Comparison of ENCODE assay signal across 8 cellular contexts in the genomic region with DNA sequence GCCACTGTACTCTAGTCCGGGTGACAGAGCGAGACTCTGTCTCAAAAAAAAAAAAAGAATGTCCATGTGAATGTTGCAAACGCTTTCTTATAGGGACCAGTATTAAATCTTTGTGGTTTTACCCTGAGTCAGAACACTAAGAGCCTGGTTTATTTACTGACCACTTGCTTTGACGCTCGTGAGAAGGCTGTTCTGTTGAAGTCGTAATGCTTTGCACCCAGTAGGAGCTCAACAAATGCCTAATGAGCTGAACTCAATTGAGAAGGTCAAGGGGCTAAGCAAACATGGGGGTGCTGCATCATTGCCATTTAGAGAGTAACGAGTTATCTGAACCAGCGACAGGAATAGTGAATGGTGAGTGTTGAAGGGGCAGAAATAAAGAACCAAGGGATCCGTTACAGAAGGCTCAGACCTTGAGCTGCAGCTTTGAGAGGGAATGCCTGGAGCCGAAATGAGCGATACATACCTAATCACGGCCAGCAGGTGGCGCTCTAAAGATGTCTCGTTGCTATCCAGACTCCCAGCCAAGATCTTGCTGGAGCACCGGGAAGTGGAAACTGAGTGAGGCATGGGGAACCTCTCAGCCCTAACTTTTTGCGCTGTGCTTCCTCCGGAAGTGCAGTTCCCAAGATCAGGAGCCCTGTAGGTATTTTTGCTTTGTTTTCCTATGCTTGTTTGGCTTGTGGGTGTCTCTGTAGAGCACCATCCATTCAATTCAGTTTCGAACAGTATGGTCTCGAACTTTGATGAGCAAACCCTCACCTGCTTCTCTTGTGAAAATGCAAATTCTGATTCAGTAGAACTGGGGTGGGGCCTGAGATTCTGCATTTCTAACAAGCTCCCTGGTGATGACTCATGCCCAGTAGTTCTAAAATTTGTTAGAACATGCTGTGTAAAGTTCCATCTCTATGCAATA. TPM values are rescaled to one million over a fixed set of nuclear protein-coding genes. Genes with fewer than 3 reads are reported as not detected.
DNase-seq lines count a peak whose midpoint lies in the region; ATAC-seq and TF ChIP-seq lines count a peak whose summit lies in the region.

No MANE protein-coding gene starts in this region.

- no peak overlapping the region for H2AK5ac ChIP-seq in neuronal stem cell (ENCODE audit: low read depth, low read length)

- no peak overlapping the region for H2BK120ac ChIP-seq in neuronal stem cell (ENCODE audit: low read depth, low read length)

- peaks cover 10% of the 10 kb centered on the region for H3K4me1 ChIP-seq in Loucy (ENCODE audit: insufficient read depth, low read length, poor library complexity, severe bottlenecking)
- H3K4me1 ChIP-seq in neuronal stem cell (ENCODE audit: control insufficient read depth in 2 of 2, insufficient read depth in 1 of 2, low read depth in 1 of 2, low read length in 2 of 2): peaks cover 2 to 7% of the 10 kb centered on the region in 2 donors
- H3K4me1 ChIP-seq in stomach: peaks cover 0 to 19% (median 4%) of the 10 kb centered on the region in 4 donors

- peak overlapping the region; percentile 26 for H3K4me3 Mint-ChIP-seq in activated T-helper 17 cell treated with anti-CD3 and anti-CD28 coated beads, Interleukin-2, amount 50 U/mL, for 72 hours

- no peak overlapping the region for H4K8ac ChIP-seq in neuronal stem cell (ENCODE audit: low read depth, low read length)

- H3K27me3 Mint-ChIP-seq in activated T-helper 17 cell treated with anti-CD3 and anti-CD28 coated beads, Interleukin-2, amount 50 U/mL, for 72 hours: peaks cover 3% of the 10 kb centered on the region

- TF ChIP-seq EP300 in stomach (IDR thresholded peaks at IDR 0.05): no peak

- H3K79me2 ChIP-seq in Loucy (ENCODE audit: insufficient read depth, low read length): no peaks in the 10 kb centered on the region

- no peak overlapping the region for H2BK5ac ChIP-seq in neuronal stem cell (ENCODE audit: low read length)

- H3K4me2 ChIP-seq in Loucy (ENCODE audit: low read depth, low read length, poor library complexity, severe bottlenecking) (peak overlapping the region; percentile 6), neuronal stem cell (ENCODE audit: insufficient read depth, low read length, poor library complexity, severe bottlenecking) (no peak overlapping the region)

- no peak overlapping the region for H2BK15ac ChIP-seq in neuronal stem cell (ENCODE audit: low read length)

- H4K91ac ChIP-seq in neuronal stem cell (ENCODE audit: low read depth, low read length, poor library complexity): no peak overlapping the region

- CTCF ChIA-PET in RWPE1 (lab: Yijun Ruan, JAX): interaction anchor here (0.6 to 1.0 kb wide), 7 partner anchors 11 to 336 kb away, joined by 3 to 5 read pairs (median 3); no protein-coding TSS in a partner anchor

- H3K4me1 Mint-ChIP-seq in activated T-helper 17 cell treated with anti-CD3 and anti-CD28 coated beads, Interleukin-2, amount 50 U/mL, for 72 hours: peaks cover 15% of the 10 kb centered on the region

- H3F3A ChIP-seq in Loucy (ENCODE audit: low read depth): no peaks in the 10 kb centered on the region

- H3K79me1 ChIP-seq in neuronal stem cell (ENCODE audit: low read depth, low read length): no peaks in the 10 kb centered on the region

- H3K4ac ChIP-seq in neuronal stem cell (ENCODE audit: low read length): no peak overlapping the region

- H2BK12ac ChIP-seq in neuronal stem cell (ENCODE audit: low read length): no peak overlapping the region

- H3K14ac ChIP-seq in neuronal stem cell (ENCODE audit: low read length): no peak overlapping the region

- H3K4me3 ChIP-seq in Loucy (ENCODE audit: low read length, poor library complexity, severe bottlenecking): no peak overlapping the region
- H3K4me3 ChIP-seq in fibroblast of villous mesenchyme (ENCODE audit: low read depth, low read length): no peak overlapping the region
- H3K4me3 ChIP-seq in neuronal stem cell (ENCODE audit: low read length in 2 of 2): no peak overlapping the region
- peak overlapping the region in 1 of 4 donors; percentile 2 for H3K4me3 ChIP-seq in stomach

- H2AFZ ChIP-seq in Loucy (ENCODE audit: low read length) (0 out of 2 replicates have a peak overlapping the region, but pooled peaks have one; percentile 30), neuronal stem cell (ENCODE audit: low read length) (peak overlapping the region; percentile 54)

- H3K9me3 ChIP-seq in Loucy (ENCODE audit: insufficient read depth, low read depth, low read length) (no peaks in the 10 kb centered on the region), neuronal stem cell (replicated peaks in 1 of 2; ENCODE audit: control insufficient read depth in 2 of 2, insufficient read depth in 1 of 2, low read depth in 1 of 2, low read length in 2 of 2) (no peaks in the 10 kb centered on the region), stomach (no peaks in the 10 kb centered on the region)

- H3K23ac ChIP-seq in neuronal stem cell (ENCODE audit: low read depth, low read length, poor library complexity): no peak overlapping the region

- no CpG with 5 or more reads among the region's 19 CpGs for WGBS in neuronal stem cell (ENCODE audit: extremely low coverage in 2 of 2, insufficient read length in 2 of 2, insufficient replicate concordance in 1 of 2), 2 donors
- 18 to 23% (median 20%) methylated on average over 19 of the region's 19 CpGs for WGBS in stomach, 5 donors

- no peak overlapping the region for H3K18ac ChIP-seq in neuronal stem cell (ENCODE audit: low read length)

- H3K36me3 ChIP-seq in Loucy (ENCODE audit: insufficient read depth, low read length) (no peaks in the 10 kb centered on the region), neuronal stem cell (replicated peaks in 1 of 2; ENCODE audit: control insufficient read depth in 2 of 2, insufficient read depth in 2 of 2, low read length in 2 of 2) (no peaks in the 10 kb centered on the region), stomach (no peaks in the 10 kb centered on the region)

- H3K9me2 ChIP-seq in Loucy (replicated peaks; ENCODE audit: low read depth, low read length): no peaks in the 10 kb centered on the region

- POLR2A ChIA-PET in RWPE1 (lab: Yijun Ruan, JAX; ENCODE audit: low non-redundant PET): no interaction called here

- no peaks in the 10 kb centered on the region for H3K9me3 Mint-ChIP-seq in activated T-helper 17 cell treated with anti-CD3 and anti-CD28 coated beads, Interleukin-2, amount 50 U/mL, for 72 hours

- no peaks in the 10 kb centered on the region for H3K27me3 ChIP-seq in Loucy (ENCODE audit: insufficient read depth, low read length, poor library complexity, severe bottlenecking)
- peaks cover 0 to 22% (median 2%) of the 10 kb centered on the region in 3 experiments for H3K27me3 ChIP-seq in neuronal stem cell (ENCODE audit: control insufficient read depth in 3 of 3, insufficient read depth in 3 of 3, low read depth in 1 of 3, low read length in 3 of 3)
- H3K27me3 ChIP-seq in stomach: peaks cover 0 to 46% (median 0%) of the 10 kb centered on the region in 3 donors

- H3K9ac ChIP-seq in Loucy (ENCODE audit: low read depth, low read length, poor library complexity, severe bottlenecking): no peak overlapping the region
- H3K9ac ChIP-seq in neuronal stem cell (ENCODE audit: low read depth, low read length, poor library complexity): no peak overlapping the region

- H3K27ac ChIP-seq in RWPE1: 0 out of 2 replicates have a peak overlapping the region, but pooled peaks have one; percentile 32
- H3K27ac ChIP-seq in neuronal stem cell (replicated peaks; ENCODE audit: low read length): no peak overlapping the region
- H3K27ac ChIP-seq in stomach: peak overlapping the region in 1 of 5 donors; percentile 7

- DNase-seq in DMS79 (lab: John Stamatoyannopoulos, UW) (peak; percentile 26), RWPE1 (ENCODE audit: low spot score) (peak; percentile 67), fibroblast of villous mesenchyme (ENCODE audit: low read depth) (peak; percentile 86), neuronal stem cell (ENCODE audit: low spot score) (peak; percentile 86), stomach (peak; percentile 93)

- no peak for TF ChIP-seq POLR2A in stomach (IDR thresholded peaks at IDR 0.05)

- peak; percentile 78 for ATAC-seq in activated T-helper 17 cell treated with anti-CD3 and anti-CD28 coated beads, Interleukin-2, amount 50 U/mL, for 72 hours (replicated peaks)
- no peak for ATAC-seq in HG02973 (IDR thresholded peaks at IDR 0.05; ENCODE audit: unreplicated experiment)

- intact Hi-C loops in stomach (cut with DNase I; ENCODE audit: low total_unique reads): loop anchor here (5.0 kb wide), 1 partner anchor 332 kb away; the partner anchor contains the start of gene CCDC42

- H3K27ac Mint-ChIP-seq in activated T-helper 17 cell treated with anti-CD3 and anti-CD28 coated beads, Interleukin-2, amount 50 U/mL, for 72 hours: no peak overlapping the region

- no peaks in the 10 kb centered on the region for H3K36me3 Mint-ChIP-seq in activated T-helper 17 cell treated with anti-CD3 and anti-CD28 coated beads, Interleukin-2, amount 50 U/mL, for 72 hours (ENCODE audit: low read depth)

- H4K20me1 ChIP-seq in Loucy (ENCODE audit: insufficient read depth, low read length, poor library complexity, severe bottlenecking): no peaks in the 10 kb centered on the region

- TF ChIP-seq CTCF in Loucy (conservative IDR thresholded peaks at IDR 0.05; ENCODE audit: low read length) (peak; percentile 94), RWPE1 (conservative IDR thresholded peaks at IDR 0.05; ENCODE audit: low read depth) (peak; percentile 79), fibroblast of villous mesenchyme (IDR thresholded peaks at IDR 0.05; ENCODE audit: insufficient read depth, low read depth, low read length) (peak; percentile 87), stomach (IDR thresholded peaks at IDR 0.05) (peak in 5 of 7 experiments; percentile 81 to 93 (median 88))

RNA-seq across cellular contexts. Expression of gene RNF222, which starts 12.6 kb away (rescaled TPM):
- total RNA-seq in activated T-helper 17 cell treated with anti-CD3 and anti-CD28 coated beads, Interleukin-2, amount 50 U/mL, for 72 hours: under 1 TPM; 0.09 to 0.21 TPM
- total RNA-seq in fibroblast of villous mesenchyme (not detected in 2 replicates), stomach (not detected)
- not detected for polyA plus RNA-seq in neuronal stem cell (2013, experiment 1 of 2)
- not detected for polyA plus RNA-seq in neuronal stem cell (2013, experiment 2 of 2)
- 1 to 10 TPM in 1 of 3 donors, not detected in 2; 1.5 TPM for polyA plus RNA-seq in stomach

RNA-seq across cellular contexts. Expression of gene NDEL1, which starts 25.5 kb away (rescaled TPM):
- 10 to 100 TPM; 71.9 to 74.1 TPM for total RNA-seq in activated T-helper 17 cell treated with anti-CD3 and anti-CD28 coated beads, Interleukin-2, amount 50 U/mL, for 72 hours
- total RNA-seq in fibroblast of villous mesenchyme: 79.6 and 87.7 TPM in 2 replicates
- polyA plus RNA-seq in neuronal stem cell (2013, experiment 1 of 2): 27.9 TPM
- polyA plus RNA-seq in neuronal stem cell (2013, experiment 2 of 2): 26.7 TPM
- 100 to 1,000 TPM in 1 of 5 donors, 10 to 100 TPM in 4; 12.8 to 102 (median 63.8) TPM for total RNA-seq in stomach
- polyA plus RNA-seq in stomach: 10 to 100 TPM; 17.6 to 31.9 (median 26.3) TPM

RNA-seq across cellular contexts. Expression of gene RPL26, which starts 27.2 kb away (rescaled TPM):
- total RNA-seq in activated T-helper 17 cell treated with anti-CD3 and anti-CD28 coated beads, Interleukin-2, amount 50 U/mL, for 72 hours: 1,000 to 10,000 TPM; 2,606 to 3,397 TPM
- total RNA-seq in fibroblast of villous mesenchyme (2,045 and 2,110 TPM in 2 replicates), stomach (1,000 to 10,000 TPM in 4 of 5 donors, 100 to 1,000 TPM in 1; 506 to 3,830 (median 2,422) TPM)
- 7,258 TPM for polyA plus RNA-seq in neuronal stem cell (2013, experiment 1 of 2)
- 7,381 TPM for polyA plus RNA-seq in neuronal stem cell (2013, experiment 2 of 2)
- polyA plus RNA-seq in stomach: 1,000 to 10,000 TPM; 4,166 to 5,414 (median 4,286) TPM

Comparison
In these comparisons a context has a peak if more than half of its experiments do, and no peak if none do; other contexts are left out.
1. DNase-seq: peak in every context shown above with its lines; median percentile 93 in stomach; 86 in fibroblast of villous mesenchyme; 86 in neuronal stem cell; 67 in RWPE1; 26 in DMS79.